ENCODE assay signal across 9 cellular contexts in the genomic region with DNA sequence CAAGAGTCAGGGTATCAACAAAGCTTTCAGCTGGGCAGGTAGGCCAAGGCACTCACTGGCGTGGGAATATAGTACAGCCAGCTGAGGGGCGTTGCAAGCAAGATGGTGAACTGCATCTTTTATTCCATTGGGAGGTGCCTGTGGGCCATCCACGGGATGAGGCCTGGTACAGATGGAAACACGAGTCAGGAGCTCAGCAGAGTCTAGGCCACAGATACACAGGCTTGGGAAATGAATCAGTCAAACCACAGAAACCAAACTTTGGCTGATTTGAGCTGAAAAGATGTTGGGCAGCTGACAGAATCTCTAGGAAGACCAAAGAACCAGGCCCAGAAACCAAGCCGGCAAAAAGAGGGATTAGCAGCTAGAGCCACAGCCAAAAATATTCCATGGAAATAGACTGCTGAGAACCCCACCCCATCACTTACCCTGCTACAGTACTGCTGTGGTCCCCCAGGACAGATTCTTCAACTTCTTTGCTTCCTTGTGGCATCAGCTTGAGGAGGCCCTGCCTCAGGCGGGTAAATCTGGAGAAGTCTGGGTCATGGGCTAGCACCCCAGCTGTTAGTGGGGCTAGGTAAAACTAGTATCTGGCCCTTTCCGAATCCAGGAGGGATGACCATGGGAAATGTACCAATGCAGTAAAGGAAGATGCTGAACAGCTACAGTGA.
DNase-seq lines count a peak whose midpoint lies in the region; ATAC-seq and TF ChIP-seq lines count a peak whose summit lies in the region.
"Had no signal": no experiment of that assay in that cellular context is flagged by ENCODE, and none has a peak within 500 bp of the region (broad histone marks: within the 10 kb centered on the region; RNA-seq: fewer than 3 reads in every experiment).

No MANE protein-coding gene starts in this region.

- no peak for TF ChIP-seq CTCF in osteocyte (IDR thresholded peaks at IDR 0.05)
- TF ChIP-seq CTCF in spleen (IDR thresholded peaks at IDR 0.05 in 8 of 11, conservative IDR thresholded peaks at IDR 0.05 in 3 of 11): no peak
- TF ChIP-seq CTCF in GM10266 (IDR thresholded peaks at IDR 0.05; ENCODE audit: control insufficient read depth, insufficient read depth, low read depth, missing control alignments): no peak

- WGBS in spleen, 5 donors: 71 to 87% (median 82%) methylated on average over 7 of the region's 7 CpGs

- peaks cover 14 to 100% (median 73%) of the 10 kb centered on the region in 6 donors for H3K4me1 ChIP-seq in spleen

- peak overlapping the region in 3 of 8 donors; percentile 7 to 54 (median 23) for H3K27ac ChIP-seq in spleen

- ATAC-seq in GM18511 (IDR thresholded peaks at IDR 0.05; ENCODE audit: unreplicated experiment) (peak; percentile 77), HG03378 (IDR thresholded peaks at IDR 0.05; ENCODE audit: unreplicated experiment) (peak; percentile 48)

- no peak overlapping the region for H3K4me3 ChIP-seq in spleen

- no peak for TF ChIP-seq POLR2A in spleen (IDR thresholded peaks at IDR 0.05)

- no peaks in the 10 kb centered on the region for H3K9me3 Mint-ChIP-seq in osteocyte (ENCODE audit: unreplicated experiment)

- no peaks in the 10 kb centered on the region for H3K27me3 Mint-ChIP-seq in osteocyte (ENCODE audit: unreplicated experiment)

- no peak overlapping the region for H3K4me3 Mint-ChIP-seq in osteocyte (ENCODE audit: unreplicated experiment)

- intact Hi-C loops in spleen (cut with DNase I; ENCODE audit: low total_unique reads): no loop called here

- H3K4me1 Mint-ChIP-seq in osteocyte (ENCODE audit: unreplicated experiment): peaks cover 36% of the 10 kb centered on the region

- H3K9me3 ChIP-seq in spleen: no peaks in the 10 kb centered on the region

- no peaks in the 10 kb centered on the region for H3K27me3 ChIP-seq in spleen (replicated peaks in 1 of 7)

- peaks cover 0 to 65% (median 2%) of the 10 kb centered on the region in 6 donors for H3K36me3 ChIP-seq in spleen

- no peaks in the 10 kb centered on the region for H3K36me3 Mint-ChIP-seq in osteocyte (ENCODE audit: unreplicated experiment)

- peak; percentile 96 for DNase-seq in amniotic epithelial cell (ENCODE audit: low read depth)
- no peak for DNase-seq in osteocyte (ENCODE audit: extremely low spot score, unreplicated experiment)
- no peak for DNase-seq in NCI-H526 treated with DMSO at 0.1 percent for 48 hours (lab: John Stamatoyannopoulos, UW)
- DNase-seq in spleen: no peak
- no peak for DNase-seq in inferior parietal cortex (ENCODE audit: extremely low spot score)
- DNase-seq in GM10266 (ENCODE audit: extremely low spot score): no peak
- DNase-seq: SW 1271 had no signal

- H3K27ac Mint-ChIP-seq in osteocyte (ENCODE audit: unreplicated experiment): peak overlapping the region; percentile 25
